ENCODE assay signal across 1 cellular context in the genomic region with DNA sequence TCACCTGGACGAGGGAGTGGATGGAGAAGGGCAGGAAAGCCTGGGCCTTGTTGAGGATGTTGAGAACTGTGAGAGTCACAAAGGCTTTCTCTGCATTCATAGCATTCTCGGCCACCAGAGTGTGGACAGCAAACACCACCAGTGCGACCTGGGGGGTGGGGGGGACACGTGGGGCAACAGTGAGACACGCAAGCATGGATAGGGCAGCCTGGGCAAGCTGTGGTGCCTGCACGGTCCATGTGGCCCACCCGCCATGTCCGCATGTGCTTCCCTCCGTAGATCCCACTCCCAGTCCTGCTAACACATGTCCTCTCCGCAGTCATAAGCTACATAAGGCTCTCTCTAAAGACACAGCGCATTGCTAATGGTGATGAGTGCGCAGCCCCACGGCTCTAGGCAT.
TF ChIP-seq lines count a peak whose summit lies in the region.

No MANE protein-coding gene starts in this region.

TF ChIP-seq in HepG2, 621 proteins besides CTCF, POLR2A, EP300 and RAD21 (continued from another document):
- TF ChIP-seq ARID5B (CRISPR knock-in tag; IDR thresholded peaks at IDR 0.05) (no peak), ZSCAN21 (CRISPR knock-in tag; IDR thresholded peaks at IDR 0.05; ENCODE audit: borderline replicate concordance) (no peak), RBAK (CRISPR knock-in tag; IDR thresholded peaks at IDR 0.05) (no peak), ZNF777 (CRISPR knock-in tag; IDR thresholded peaks at IDR 0.05) (no peak), ZNF746 (CRISPR knock-in tag; IDR thresholded peaks at IDR 0.05) (no peak), ELF3 (CRISPR knock-in tag; IDR thresholded peaks at IDR 0.05) (no peak), ZC3H4 (CRISPR knock-in tag; IDR thresholded peaks at IDR 0.05; ENCODE audit: borderline replicate concordance) (no peak), MTF2 (CRISPR knock-in tag; IDR thresholded peaks at IDR 0.05; ENCODE audit: borderline replicate concordance) (no peak), ZNF747 (CRISPR knock-in tag; IDR thresholded peaks at IDR 0.05; ENCODE audit: borderline replicate concordance) (no peak), ZNF280B (CRISPR knock-in tag; IDR thresholded peaks at IDR 0.05; ENCODE audit: borderline replicate concordance) (no peak), DMTF1 (CRISPR knock-in tag; IDR thresholded peaks at IDR 0.05) (no peak), SNAI1 (CRISPR knock-in tag; IDR thresholded peaks at IDR 0.05; ENCODE audit: borderline replicate concordance) (no peak), TP53 (CRISPR knock-in tag; conservative IDR thresholded peaks at IDR 0.05) (no peak)
